ENCODE assay signal across 8 cellular contexts in genomic region chr7:5689118-5689517, GRCh38.
DNase-seq lines count a peak whose midpoint lies in the region.

No MANE protein-coding gene starts in this region.

- H3K27me3 Mint-ChIP-seq in activated CD4-positive, alpha-beta T cell treated with anti-CD3 and anti-CD28 coated beads, Interleukin-2, amount 10 ng/mL, durations not matched to agents 24 days and 14 days, result no peaks in the 10 kb centered on the region

- peaks cover 51% of the 10 kb centered on the region for H3K4me1 Mint-ChIP-seq in activated CD4-positive, alpha-beta T cell treated with anti-CD3 and anti-CD28 coated beads, Interleukin-2, amount 10 ng/mL, durations not matched to agents 24 days and 14 days

- peaks cover 48% of the 10 kb centered on the region for H3K36me3 Mint-ChIP-seq in activated CD4-positive, alpha-beta T cell treated with anti-CD3 and anti-CD28 coated beads, Interleukin-2, amount 10 ng/mL, durations not matched to agents 24 days and 14 days (ENCODE audit: low read depth)

- H3K9me3 Mint-ChIP-seq in activated CD4-positive, alpha-beta T cell treated with anti-CD3 and anti-CD28 coated beads, Interleukin-2, amount 10 ng/mL, durations not matched to agents 24 days and 14 days, result no peaks in the 10 kb centered on the region

- peak overlapping the region; percentile 97 for H3K27ac Mint-ChIP-seq in activated CD4-positive, alpha-beta T cell treated with anti-CD3 and anti-CD28 coated beads, Interleukin-2, amount 10 ng/mL, durations not matched to agents 24 days and 14 days

- DNase-seq in ELR (ENCODE audit: low read depth), result peak; percentile 67
- peak; percentile 86 for DNase-seq in activated CD4-positive, alpha-beta T cell treated with anti-CD3 and anti-CD28 coated beads, Interleukin-2, amount 10 ng/mL, durations not matched to agents 24 days and 14 days
- DNase-seq in effector CD4-positive, alpha-beta T cell, result peak; percentile 30
- peak; percentile 73 for DNase-seq in stimulated activated CD4-positive, alpha-beta T cell treated with anti-CD3 and anti-CD28 coated beads, Interleukin-15, amount 100 ng/mL, for 24 hours
- no peak for DNase-seq in NCI-H748 treated with DMSO at 0.1 percent for 48 hours (lab: John Stamatoyannopoulos, UW)
- DNase-seq in COR-L47 (lab: John Stamatoyannopoulos, UW), result no peak
- DNase-seq in NCI-H1105 treated with DMSO at 0.1 percent for 48 hours (lab: John Stamatoyannopoulos, UW), result no peak
- DNase-seq in inferior parietal cortex (ENCODE audit: extremely low spot score), result no peak

- peak overlapping the region; percentile 72 for H3K4me3 Mint-ChIP-seq in activated CD4-positive, alpha-beta T cell treated with anti-CD3 and anti-CD28 coated beads, Interleukin-2, amount 10 ng/mL, durations not matched to agents 24 days and 14 days

- intact Hi-C loops in activated CD4-positive, alpha-beta T cell treated with anti-CD3 and anti-CD28 coated beads, Interleukin-2, amount 10 ng/mL, durations not matched to agents 24 days and 14 days (cut with micrococcal nuclease), result loop anchor here (1.0 to 5.0 kb wide), 3 partner anchors 11 to 47 kb away; no protein-coding TSS in a partner anchor

Comparison
In these comparisons a context has a peak if more than half of its experiments do, and no peak if none do; other contexts are left out.
1. DNase-seq: peak in ELR (single experiment), activated CD4-positive, alpha-beta T cell treated with anti-CD3 and anti-CD28 coated beads, Interleukin-2, amount 10 ng/mL, durations not matched to agents 24 days and 14 days (single experiment), effector CD4-positive, alpha-beta T cell (single experiment) and stimulated activated CD4-positive, alpha-beta T cell treated with anti-CD3 and anti-CD28 coated beads, Interleukin-15, amount 100 ng/mL, for 24 hours (single experiment); none in NCI-H748 treated with DMSO at 0.1 percent for 48 hours (single experiment), COR-L47 (single experiment), NCI-H1105 treated with DMSO at 0.1 percent for 48 hours (single experiment) and inferior parietal cortex (single experiment).